In genomic region chr3:185126201-185126600, GRCh38 we compare ENCODE assay signal across 1 cellular context.
"Had no signal": no experiment of that assay in that cellular context is flagged by ENCODE, and none has a peak within 500 bp of the region (broad histone marks: within the 10 kb centered on the region; RNA-seq: fewer than 3 reads in every experiment).

No MANE protein-coding gene starts in this region.

- H3K4me3 ChIP-seq: MG63 had no signal

- H3K36me3 ChIP-seq: MG63 had no signal

- H3K9me3 ChIP-seq: MG63 had no signal
